In genomic region chr20:14879020-14879697, GRCh38 we compare ENCODE assay signal across 8 cellular contexts.
DNase-seq lines count a peak whose midpoint lies in the region; ATAC-seq and FAIRE-seq lines count a peak whose summit lies in the region.

No MANE protein-coding gene starts in this region.

- H3K4me3 Mint-ChIP-seq in activated CD4-positive, alpha-beta T cell treated with anti-CD3 and anti-CD28 coated beads for 36 hours: no peak overlapping the region
- H3K4me3 Mint-ChIP-seq in CD8-positive, alpha-beta memory T cell: no peak overlapping the region

- ATAC-seq in HG03378 (IDR thresholded peaks at IDR 0.05; ENCODE audit: unreplicated experiment): peak; percentile 80
- ATAC-seq in activated CD4-positive, alpha-beta T cell treated with anti-CD3 and anti-CD28 coated beads for 36 hours: no peak

- H3K27me3 Mint-ChIP-seq in activated CD4-positive, alpha-beta T cell treated with anti-CD3 and anti-CD28 coated beads for 36 hours: no peaks in the 10 kb centered on the region
- no peaks in the 10 kb centered on the region for H3K27me3 Mint-ChIP-seq in CD8-positive, alpha-beta memory T cell

- DNase-seq in NCI-H1417 (lab: John Stamatoyannopoulos, UW) (peak in 2 of 3 experiments; percentile 3 to 47), NCI-H1417 treated with DMSO at 0.1 percent for 48 hours (lab: John Stamatoyannopoulos, UW) (no peak), astrocyte of the hippocampus (ENCODE audit: low read depth, low spot score) (peak; percentile 37), small intestine (peak; percentile 86), amygdala (lab: John Stamatoyannopoulos, UW) (no peak)
- DNase-seq in activated CD4-positive, alpha-beta T cell treated with anti-CD3 and anti-CD28 coated beads for 36 hours: no peak
- no peak for DNase-seq in CD8-positive, alpha-beta memory T cell

- CTCF ChIA-PET in activated CD4-positive, alpha-beta T cell treated with anti-CD3 and anti-CD28 coated beads for 36 hours (lab: Charles Lee): no interaction called here
- CTCF ChIA-PET in CD8-positive, alpha-beta memory T cell (lab: Charles Lee): no interaction called here

- WGBS in small intestine, 3 donors: 9 to 72% (median 42%) methylated on average over 2 of the region's 2 CpGs

- peaks cover 0 to 13% of the 10 kb centered on the region in 2 donors for H3K4me1 ChIP-seq in small intestine (ENCODE audit: control insufficient read depth in 2 of 2, insufficient read depth in 1 of 2, low read depth in 1 of 2, low read length in 1 of 2)
- no peaks in the 10 kb centered on the region for H3K4me1 ChIP-seq in CD8-positive, alpha-beta memory T cell (ENCODE audit: insufficient read depth, low read length)

- H3K9me3 Mint-ChIP-seq in activated CD4-positive, alpha-beta T cell treated with anti-CD3 and anti-CD28 coated beads for 36 hours (ENCODE audit: low read depth): no peaks in the 10 kb centered on the region
- peaks cover 0 to 37% (median 7%) of the 10 kb centered on the region in 5 donors for H3K9me3 Mint-ChIP-seq in CD8-positive, alpha-beta memory T cell

- no peak overlapping the region for H3K27ac Mint-ChIP-seq in activated CD4-positive, alpha-beta T cell treated with anti-CD3 and anti-CD28 coated beads for 36 hours
- H3K27ac Mint-ChIP-seq in CD8-positive, alpha-beta memory T cell: no peak overlapping the region

- no peaks in the 10 kb centered on the region for H3K4me1 Mint-ChIP-seq in activated CD4-positive, alpha-beta T cell treated with anti-CD3 and anti-CD28 coated beads for 36 hours
- no peaks in the 10 kb centered on the region for H3K4me1 Mint-ChIP-seq in CD8-positive, alpha-beta memory T cell

- no peaks in the 10 kb centered on the region for H3K9me3 ChIP-seq in small intestine (ENCODE audit: control insufficient read depth, low read depth)
- no peaks in the 10 kb centered on the region for H3K9me3 ChIP-seq in CD8-positive, alpha-beta memory T cell (ENCODE audit: low read length)

- no peaks in the 10 kb centered on the region for H3K36me3 ChIP-seq in small intestine (ENCODE audit: control insufficient read depth in 2 of 2, insufficient read depth in 2 of 2, low read length in 2 of 2)
- no peaks in the 10 kb centered on the region for H3K36me3 ChIP-seq in CD8-positive, alpha-beta memory T cell (ENCODE audit: insufficient read depth, low read length)

- no peaks in the 10 kb centered on the region for H3K36me3 Mint-ChIP-seq in activated CD4-positive, alpha-beta T cell treated with anti-CD3 and anti-CD28 coated beads for 36 hours (ENCODE audit: low read depth)
- H3K36me3 Mint-ChIP-seq in CD8-positive, alpha-beta memory T cell: no peaks in the 10 kb centered on the region

- no peak overlapping the region for H3K27ac ChIP-seq in small intestine (ENCODE audit: low read depth in 1 of 2, low read length in 1 of 2)
- H3K27ac ChIP-seq in CD8-positive, alpha-beta memory T cell (ENCODE audit: low read depth, low read length): no peak overlapping the region

- H3K27me3 ChIP-seq in small intestine (ENCODE audit: control insufficient read depth in 2 of 2, insufficient read depth in 2 of 2, low read length in 2 of 2): no peaks in the 10 kb centered on the region
- no peaks in the 10 kb centered on the region for H3K27me3 ChIP-seq in CD8-positive, alpha-beta memory T cell (ENCODE audit: insufficient read depth, low read length, poor library complexity, severe bottlenecking)

- FAIRE-seq in small intestine (lab: Jason Lieb, UNC): no peak

- no peak overlapping the region for H3K4me3 ChIP-seq in small intestine (ENCODE audit: low read depth in 1 of 2, low read length in 2 of 2)
- no peak overlapping the region for H3K4me3 ChIP-seq in CD8-positive, alpha-beta memory T cell (ENCODE audit: low read length)

- POLR2A ChIA-PET in activated CD4-positive, alpha-beta T cell treated with anti-CD3 and anti-CD28 coated beads for 36 hours (lab: Charles Lee): no interaction called here
- POLR2A ChIA-PET in CD8-positive, alpha-beta memory T cell (lab: Charles Lee): no interaction called here

- intact Hi-C loops in activated CD4-positive, alpha-beta T cell treated with anti-CD3 and anti-CD28 coated beads for 36 hours (cut with DNase I, micrococcal nuclease): no loop called here

Comparison
In these comparisons a context has a peak if more than half of its experiments do, and no peak if none do; other contexts are left out.
1. DNase-seq: peak in NCI-H1417 (2 of 3), astrocyte of the hippocampus (single experiment) and small intestine (single experiment); none in NCI-H1417 treated with DMSO at 0.1 percent for 48 hours (single experiment), amygdala (0 of 56), activated CD4-positive, alpha-beta T cell treated with anti-CD3 and anti-CD28 coated beads for 36 hours (single experiment) and CD8-positive, alpha-beta memory T cell (0 of 5).